Comparison of ENCODE assay signal across 8 cellular contexts in the genomic region with DNA sequence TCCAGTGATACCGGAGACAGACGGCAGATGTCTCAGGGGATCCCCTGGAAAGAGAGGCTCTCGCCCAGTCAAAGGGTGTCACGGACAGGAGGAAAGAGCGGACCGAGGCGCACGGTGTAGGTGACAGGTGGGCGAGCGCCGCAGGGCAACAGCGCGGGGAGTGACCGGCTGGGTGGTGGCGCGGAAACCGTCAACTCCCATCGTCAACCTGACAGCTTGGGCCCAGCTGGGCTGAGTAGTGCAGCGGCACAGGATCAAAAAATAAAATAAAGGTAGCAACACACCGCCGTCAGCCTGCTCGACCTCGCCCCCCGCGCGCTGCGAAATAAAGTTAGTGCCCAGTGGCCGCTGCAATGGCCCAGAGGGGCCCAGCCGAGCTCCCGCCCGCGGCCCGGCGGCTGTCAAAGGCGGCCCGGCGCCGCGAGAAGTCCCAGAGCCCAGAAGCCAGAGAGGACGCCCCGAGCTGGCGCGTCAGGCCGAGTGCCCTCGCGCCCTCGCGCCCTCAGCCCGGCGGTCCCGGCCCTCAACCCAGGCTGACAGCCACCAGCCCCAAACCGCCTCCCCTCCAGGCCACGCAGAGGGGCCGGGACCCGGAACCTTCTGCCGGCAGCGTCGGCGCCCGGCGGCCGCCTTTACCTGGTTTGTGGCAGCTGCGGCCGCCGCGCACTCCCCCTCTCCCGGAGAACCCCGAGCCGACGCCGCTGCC. TPM values are rescaled to one million over a fixed set of nuclear protein-coding genes. Genes with fewer than 3 reads are reported as not detected.
DNase-seq lines count a peak whose midpoint lies in the region; ATAC-seq and TF ChIP-seq lines count a peak whose summit lies in the region.

A gene with protein sequence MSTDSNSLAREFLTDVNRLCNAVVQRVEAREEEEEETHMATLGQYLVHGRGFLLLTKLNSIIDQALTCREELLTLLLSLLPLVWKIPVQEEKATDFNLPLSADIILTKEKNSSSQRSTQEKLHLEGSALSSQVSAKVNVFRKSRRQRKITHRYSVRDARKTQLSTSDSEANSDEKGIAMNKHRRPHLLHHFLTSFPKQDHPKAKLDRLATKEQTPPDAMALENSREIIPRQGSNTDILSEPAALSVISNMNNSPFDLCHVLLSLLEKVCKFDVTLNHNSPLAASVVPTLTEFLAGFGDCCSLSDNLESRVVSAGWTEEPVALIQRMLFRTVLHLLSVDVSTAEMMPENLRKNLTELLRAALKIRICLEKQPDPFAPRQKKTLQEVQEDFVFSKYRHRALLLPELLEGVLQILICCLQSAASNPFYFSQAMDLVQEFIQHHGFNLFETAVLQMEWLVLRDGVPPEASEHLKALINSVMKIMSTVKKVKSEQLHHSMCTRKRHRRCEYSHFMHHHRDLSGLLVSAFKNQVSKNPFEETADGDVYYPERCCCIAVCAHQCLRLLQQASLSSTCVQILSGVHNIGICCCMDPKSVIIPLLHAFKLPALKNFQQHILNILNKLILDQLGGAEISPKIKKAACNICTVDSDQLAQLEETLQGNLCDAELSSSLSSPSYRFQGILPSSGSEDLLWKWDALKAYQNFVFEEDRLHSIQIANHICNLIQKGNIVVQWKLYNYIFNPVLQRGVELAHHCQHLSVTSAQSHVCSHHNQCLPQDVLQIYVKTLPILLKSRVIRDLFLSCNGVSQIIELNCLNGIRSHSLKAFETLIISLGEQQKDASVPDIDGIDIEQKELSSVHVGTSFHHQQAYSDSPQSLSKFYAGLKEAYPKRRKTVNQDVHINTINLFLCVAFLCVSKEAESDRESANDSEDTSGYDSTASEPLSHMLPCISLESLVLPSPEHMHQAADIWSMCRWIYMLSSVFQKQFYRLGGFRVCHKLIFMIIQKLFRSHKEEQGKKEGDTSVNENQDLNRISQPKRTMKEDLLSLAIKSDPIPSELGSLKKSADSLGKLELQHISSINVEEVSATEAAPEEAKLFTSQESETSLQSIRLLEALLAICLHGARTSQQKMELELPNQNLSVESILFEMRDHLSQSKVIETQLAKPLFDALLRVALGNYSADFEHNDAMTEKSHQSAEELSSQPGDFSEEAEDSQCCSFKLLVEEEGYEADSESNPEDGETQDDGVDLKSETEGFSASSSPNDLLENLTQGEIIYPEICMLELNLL (N-terminal part only) (minus strand): TSS at position 700 of the 706 bp plus-strand sequence. CDS start 36,489 bp downstream, outside the sequence.

- peak within 1 kb of the TSS; percentile 97 for H3K4me3 Mint-ChIP-seq in memory B cell

- TF ChIP-seq CTCF in GM13977 (IDR thresholded peaks at IDR 0.05; ENCODE audit: extremely low read depth, insufficient read depth, missing control alignments): peak; percentile 51

- peaks cover 7% of the 10 kb centered on the region for H3K36me3 Mint-ChIP-seq in memory B cell

- H3K9me3 Mint-ChIP-seq in memory B cell: no peaks in the 10 kb centered on the region

- H3K4me1 Mint-ChIP-seq in memory B cell: peaks cover 33% of the 10 kb centered on the region

- ATAC-seq in HG02885 (IDR thresholded peaks at IDR 0.05; ENCODE audit: poor library complexity, unreplicated experiment): peak; percentile 49
- ATAC-seq in memory B cell (ENCODE audit: low read depth): peak; percentile 36

- no peaks in the 10 kb centered on the region for H3K27me3 Mint-ChIP-seq in memory B cell

- H3K27ac Mint-ChIP-seq in memory B cell: peak within 1 kb of the TSS; percentile 100

- DNase-seq in A172 (ENCODE audit: low spot score): peak; percentile 61
- peak; percentile 58 for DNase-seq in GM13977 (ENCODE audit: low spot score)
- DNase-seq in NCI-H2171 treated with DMSO at 0.1 percent for 48 hours (lab: John Stamatoyannopoulos, UW): peak; percentile 69
- peak; percentile 46 to 49 for DNase-seq in activated CD4-positive, alpha-beta T cell treated with anti-CD3 and anti-CD28 coated beads, Interleukin-2, amount 50 U/mL, for 4 hours
- peak; percentile 35 for DNase-seq in effector CD8-positive, alpha-beta T cell (lab: John Stamatoyannopoulos, UW)
- peak; percentile 64 for DNase-seq in memory B cell (ENCODE audit: low spot score in 2 of 2)
- DNase-seq in stimulated activated CD8-positive, alpha-beta memory T cell treated with anti-CD3 and anti-CD28 coated beads, Interleukin-4, amount 100 ng/mL, for 48 hours: peak; percentile 69

- in situ Hi-C loops in GM13977 (cut with MboI; ENCODE audit: low pct_unique_long_range_greater_than_20kb, low sequenced_read_pairs, unreplicated experiment): no loop called here

RNA-seq across cellular contexts. Expression of the gene that starts here (rescaled TPM):
- 17.6 and 32.8 TPM in 2 replicates for total RNA-seq in A172 (2014; rRNA removed; shearing (Covaris generic))

Comparison
In these comparisons a context has a peak if more than half of its experiments do, and no peak if none do; other contexts are left out.
1. Peak in every context shown above with its lines: DNase-seq and ATAC-seq.